In genomic region chr6:30325150-30325872, GRCh38 we compare ENCODE assay signal across 8 cellular contexts. TPM values are rescaled to one million over a fixed set of nuclear protein-coding genes. Genes with fewer than 3 reads are reported as not detected.
A peak's percentile ranks its signal among the peaks of the same experiment; 100 is the strongest.
DNase-seq lines count a peak whose midpoint lies in the region; ATAC-seq and TF ChIP-seq lines count a peak whose summit lies in the region.

No MANE protein-coding gene starts in this region.

- H3K9me3 ChIP-seq in CD4-positive, alpha-beta T cell (ENCODE audit: control insufficient read depth, low read length), result no peaks in the 10 kb centered on the region

- peak overlapping the region; percentile 91 for H3K4me3 Mint-ChIP-seq in CD4-positive, alpha-beta T cell
- H3K4me3 Mint-ChIP-seq in activated T-cell treated with anti-CD3 and anti-CD28 coated beads, Interleukin-2, amount 50 U/mL, for 24 hours, result peak overlapping the region; percentile 92
- H3K4me3 Mint-ChIP-seq in osteocyte (ENCODE audit: unreplicated experiment), result peak overlapping the region; percentile 97

- peak overlapping the region; percentile 98 for H3K27ac ChIP-seq in CD4-positive, alpha-beta T cell (ENCODE audit: low read depth, low read length)

- POLR2A ChIA-PET in CD4-positive, alpha-beta T cell (lab: Charles Lee), result interaction anchor here (0.6 to 3.4 kb wide), 15 partner anchors 8 to 1216 kb away, joined by 3 to 61 read pairs (median 5); partner anchors contain the start of genes DDX39B, MRPS18B, POLR1H and PPP1R10

- H3K27ac Mint-ChIP-seq in CD4-positive, alpha-beta T cell, result peak overlapping the region; percentile 97
- peak overlapping the region; percentile 99 for H3K27ac Mint-ChIP-seq in activated T-cell treated with anti-CD3 and anti-CD28 coated beads, Interleukin-2, amount 50 U/mL, for 24 hours
- H3K27ac Mint-ChIP-seq in osteocyte (ENCODE audit: unreplicated experiment), result peak overlapping the region; percentile 99

- peaks cover 81% of the 10 kb centered on the region for H3K4me1 Mint-ChIP-seq in CD4-positive, alpha-beta T cell (ENCODE audit: low read depth)
- H3K4me1 Mint-ChIP-seq in activated T-cell treated with anti-CD3 and anti-CD28 coated beads, Interleukin-2, amount 50 U/mL, for 24 hours (ENCODE audit: low read depth), result peaks cover 72% of the 10 kb centered on the region
- peaks cover 59% of the 10 kb centered on the region for H3K4me1 Mint-ChIP-seq in osteocyte (ENCODE audit: unreplicated experiment)

- peak; percentile 74 for ATAC-seq in CD4-positive, alpha-beta T cell (ENCODE audit: poor library complexity)
- ATAC-seq in GM21737 (IDR thresholded peaks at IDR 0.05; ENCODE audit: unreplicated experiment) (peak; percentile 46), GM19452 (IDR thresholded peaks at IDR 0.05; ENCODE audit: unreplicated experiment) (no peak)

- DNase-seq in CD4-positive, alpha-beta T cell, result peak in 9 of 10 experiments; percentile 57 to 81 (median 70)
- DNase-seq in NCI-H345 (lab: John Stamatoyannopoulos, UW) (peak; percentile 61), fibroblast of mammary gland (ENCODE audit: low read depth) (peak; percentile 56), osteocyte (ENCODE audit: extremely low spot score, unreplicated experiment) (no peak), SW480 (ENCODE audit: low spot score) (no peak)
- no peak for DNase-seq in activated T-cell treated with anti-CD3 and anti-CD28 coated beads, Interleukin-2, amount 50 U/mL, for 24 hours

- H3K9me3 Mint-ChIP-seq in CD4-positive, alpha-beta T cell, result no peaks in the 10 kb centered on the region
- no peaks in the 10 kb centered on the region for H3K9me3 Mint-ChIP-seq in activated T-cell treated with anti-CD3 and anti-CD28 coated beads, Interleukin-2, amount 50 U/mL, for 24 hours
- no peaks in the 10 kb centered on the region for H3K9me3 Mint-ChIP-seq in osteocyte (ENCODE audit: unreplicated experiment)

- no peaks in the 10 kb centered on the region for H3K27me3 ChIP-seq in CD4-positive, alpha-beta T cell (ENCODE audit: control insufficient read depth, insufficient read depth, low read length)

- intact Hi-C loops in CD4-positive, alpha-beta T cell (cut with DNase I, micrococcal nuclease), result loop anchor here (5.0 to 10.0 kb wide), 4 partner anchors 68 to 589 kb away; partner anchors contain the start of genes POLR1H (in 1 of the 2) and VARS2 (in 1 of the 2)

- CTCF ChIA-PET in CD4-positive, alpha-beta T cell (lab: Charles Lee), result interaction anchor here (1.1 to 1.7 kb wide), 3 partner anchors 8 to 106 kb away, joined by 4 to 7 read pairs (median 5); no protein-coding TSS in a partner anchor

- peak overlapping the region; percentile 97 for H3K4me3 ChIP-seq in fibroblast of mammary gland (ENCODE audit: control insufficient read depth, low read depth, low read length)

- no peaks in the 10 kb centered on the region for H3K27me3 Mint-ChIP-seq in CD4-positive, alpha-beta T cell
- H3K27me3 Mint-ChIP-seq in activated T-cell treated with anti-CD3 and anti-CD28 coated beads, Interleukin-2, amount 50 U/mL, for 24 hours, result no peaks in the 10 kb centered on the region
- no peaks in the 10 kb centered on the region for H3K27me3 Mint-ChIP-seq in osteocyte (ENCODE audit: unreplicated experiment)

- H3K36me3 Mint-ChIP-seq in CD4-positive, alpha-beta T cell (ENCODE audit: low read depth), result peaks cover 55% of the 10 kb centered on the region
- peaks cover 83% of the 10 kb centered on the region for H3K36me3 Mint-ChIP-seq in activated T-cell treated with anti-CD3 and anti-CD28 coated beads, Interleukin-2, amount 50 U/mL, for 24 hours (ENCODE audit: low read depth)
- peaks cover 14% of the 10 kb centered on the region for H3K36me3 Mint-ChIP-seq in osteocyte (ENCODE audit: unreplicated experiment)

- TF ChIP-seq CTCF in CD4-positive, alpha-beta T cell (IDR thresholded peaks at IDR 0.05), result no peak
- TF ChIP-seq CTCF in fibroblast of mammary gland (conservative IDR thresholded peaks at IDR 0.05; ENCODE audit: control insufficient read depth, insufficient read depth, low read depth, low read length) (no peak), osteocyte (IDR thresholded peaks at IDR 0.05) (no peak)

RNA-seq across cellular contexts. Expression of gene TRIM39, which starts 1.4 kb away (rescaled TPM):
- 10 to 100 TPM; 38.2 to 38.3 TPM for total RNA-seq in CD4-positive, alpha-beta T cell
- 11.6 and 14.8 TPM in 2 replicates for total RNA-seq in osteocyte

RNA-seq across cellular contexts. Expression of gene RPP21, which starts 19.6 kb away (rescaled TPM):
- 10 to 100 TPM; 42.8 to 51.9 TPM for total RNA-seq in CD4-positive, alpha-beta T cell
- 47.5 and 48.8 TPM in 2 replicates for total RNA-seq in osteocyte

Comparison
In these comparisons a context has a peak if more than half of its experiments do, and no peak if none do; other contexts are left out.
1. DNase-seq: peak in CD4-positive, alpha-beta T cell (9 of 10), NCI-H345 (single experiment) and fibroblast of mammary gland (single experiment); none in activated T-cell treated with anti-CD3 and anti-CD28 coated beads, Interleukin-2, amount 50 U/mL, for 24 hours (single experiment), osteocyte (single experiment) and SW480 (single experiment).
2. Peak in every context shown above with its lines, with median percentiles within 50 percentile points of each other: H3K27ac Mint-ChIP-seq and H3K4me3 Mint-ChIP-seq.